ENCODE assay signal across 1 cellular context in genomic region chr19:49570997-49571676, GRCh38.
A peak's percentile ranks its signal among the peaks of the same experiment; 100 is the strongest.
TF ChIP-seq lines count a peak whose summit lies in the region.

No MANE protein-coding gene starts in this region.

TF ChIP-seq in HEK293, 187 proteins besides CTCF, POLR2A, EP300 and RAD21 (continued from another document and continues in another):
- TF ChIP-seq REST (tag by site-specific recombination; IDR thresholded peaks at IDR 0.05) (no peak), TRIM28 (IDR thresholded peaks at IDR 0.05; ENCODE audit: borderline replicate concordance, low read length) (peak; percentile 93; the same call in 1 of the 2 replicates), ZNF529 (tag by site-specific recombination; IDR thresholded peaks at IDR 0.05; ENCODE audit: insufficient replicate concordance) (no peak), ZNF560 (tag by site-specific recombination; IDR thresholded peaks at IDR 0.05; ENCODE audit: borderline replicate concordance) (no peak), ZNF76 (tag by site-specific recombination; IDR thresholded peaks at IDR 0.05; ENCODE audit: borderline replicate concordance, low read depth) (no peak), ZNF596 (tag by site-specific recombination; IDR thresholded peaks at IDR 0.05) (no peak), ZNF133 (tag by site-specific recombination; IDR thresholded peaks at IDR 0.05) (no peak), ZFHX2 (tag by site-specific recombination; conservative IDR thresholded peaks at IDR 0.05) (peak; percentile 63), PRDM2 (tag by site-specific recombination; IDR thresholded peaks at IDR 0.05; ENCODE audit: borderline replicate concordance) (no peak), ZNF248 (tag by site-specific recombination; IDR thresholded peaks at IDR 0.05) (no peak), ZBTB10 (tag by site-specific recombination; IDR thresholded peaks at IDR 0.05) (no peak), ZNF404 (tag by site-specific recombination; IDR thresholded peaks at IDR 0.05) (no peak), INSM2 (tag by site-specific recombination; IDR thresholded peaks at IDR 0.05) (no peak), ZNF202 (tag by site-specific recombination; IDR thresholded peaks at IDR 0.05; ENCODE audit: borderline replicate concordance) (no peak), ZNF280C (tag by site-specific recombination; IDR thresholded peaks at IDR 0.05) (no peak), ZNF223 (tag by site-specific recombination; IDR thresholded peaks at IDR 0.05) (no peak), ZNF670 (tag by site-specific recombination; IDR thresholded peaks at IDR 0.05; ENCODE audit: low read depth) (no peak), ZNF335 (tag by site-specific recombination; conservative IDR thresholded peaks at IDR 0.05) (0 out of 2 replicates have a peak, but pooled peaks have one; percentile 44), ZNF677 (tag by site-specific recombination; IDR thresholded peaks at IDR 0.05) (no peak), ZNF610 (tag by site-specific recombination; IDR thresholded peaks at IDR 0.05; ENCODE audit: borderline replicate concordance) (peak; percentile 76; the same call in 1 of the 2 replicates), SETDB1 (IDR thresholded peaks at IDR 0.05; ENCODE audit: insufficient read length, low read length) (no peak), ZBTB7A (tag by site-specific recombination; IDR thresholded peaks at IDR 0.05; ENCODE audit: low read depth) (no peak), ZNF626 (tag by site-specific recombination; IDR thresholded peaks at IDR 0.05) (no peak), ZNF544 (tag by site-specific recombination; IDR thresholded peaks at IDR 0.05) (no peak), BCL11B (tag by site-specific recombination; IDR thresholded peaks at IDR 0.05; ENCODE audit: low read depth) (no peak), KLF16 (tag by site-specific recombination; IDR thresholded peaks at IDR 0.05) (no peak), ZBTB44 (tag by site-specific recombination; IDR thresholded peaks at IDR 0.05) (0 out of 2 replicates have a peak, but pooled peaks have one; percentile 25), ZNF362 (tag by site-specific recombination; IDR thresholded peaks at IDR 0.05) (0 out of 2 replicates have a peak, but pooled peaks have one; percentile 47), ZNF132 (tag by site-specific recombination; IDR thresholded peaks at IDR 0.05; ENCODE audit: borderline replicate concordance) (no peak), ZNF37A (tag by site-specific recombination; IDR thresholded peaks at IDR 0.05) (no peak), KLF7 (tag by site-specific recombination; IDR thresholded peaks at IDR 0.05; ENCODE audit: borderline replicate concordance) (no peak), ZBTB17 (tag by site-specific recombination; IDR thresholded peaks at IDR 0.05) (peak; percentile 87), ZNF549 (tag by site-specific recombination; IDR thresholded peaks at IDR 0.05) (no peak), ZNF121 (tag by site-specific recombination; IDR thresholded peaks at IDR 0.05) (no peak)
- TF ChIP-seq, protein P1, sequence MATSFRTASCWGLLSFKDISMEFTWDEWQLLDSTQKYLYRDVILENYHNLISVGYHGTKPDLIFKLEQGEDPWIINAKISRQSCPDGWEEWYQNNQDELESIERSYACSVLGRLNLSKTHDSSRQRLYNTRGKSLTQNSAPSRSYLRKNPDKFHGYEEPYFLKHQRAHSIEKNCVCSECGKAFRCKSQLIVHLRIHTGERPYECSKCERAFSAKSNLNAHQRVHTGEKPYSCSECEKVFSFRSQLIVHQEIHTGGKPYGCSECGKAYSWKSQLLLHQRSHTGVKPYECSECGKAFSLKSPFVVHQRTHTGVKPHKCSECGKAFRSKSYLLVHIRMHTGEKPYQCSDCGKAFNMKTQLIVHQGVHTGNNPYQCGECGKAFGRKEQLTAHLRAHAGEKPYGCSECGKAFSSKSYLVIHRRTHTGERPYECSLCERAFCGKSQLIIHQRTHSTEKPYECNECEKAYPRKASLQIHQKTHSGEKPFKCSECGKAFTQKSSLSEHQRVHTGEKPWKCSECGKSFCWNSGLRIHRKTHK (tag by site-specific recombination; IDR thresholded peaks at IDR 0.05): no peak
